Comparison of ENCODE assay signal across 1 cellular context in genomic region chr22:21418974-21419638, GRCh38. TPM values are rescaled to one million over a fixed set of nuclear protein-coding genes. Genes with fewer than 3 reads are reported as not detected.
"Had no signal": no experiment of that assay in that cellular context is flagged by ENCODE, and none has a peak within 500 bp of the region (broad histone marks: within the 10 kb centered on the region; RNA-seq: fewer than 3 reads in every experiment).

No MANE protein-coding gene starts in this region.

RNA-seq across cellular contexts. Expression of gene RIMBP3B, which starts 35.6 kb away (rescaled TPM):
- total RNA-seq: left ventricle myocardium inferior had no signal
